20 cellular contexts compared by ENCODE assay signal in genomic region chr12:830111-830867, GRCh38.
"Had no signal": no experiment of that assay in that cellular context is flagged by ENCODE, and none has a peak within 500 bp of the region (broad histone marks: within the 10 kb centered on the region; RNA-seq: fewer than 3 reads in every experiment).

No MANE protein-coding gene starts in this region.

- ATAC-seq: natural killer cell treated with Interleukin-12 subunit alpha and Interleukin-12 subunit beta and Interleukin-15 and Interleukin-18, amount 100 ng/mL, for 72 hours; stimulated activated naive CD8-positive, alpha-beta T cell treated with anti-CD3 and anti-CD28 coated beads, Interleukin-15, Interleukin-2, amounts not matched to agents 100 U/mL and 50 U/mL, for 24 hours; WTC11 had no signal

- H3K27ac ChIP-seq: esophagus muscularis mucosa, hepatocyte, left ventricle myocardium inferior, tibial artery had no signal

- H3K4me3 ChIP-seq: esophagus muscularis mucosa, hepatocyte, left ventricle myocardium inferior, prostate gland, tibial artery had no signal

- DNase-seq: activated CD4-positive, alpha-beta T cell treated with anti-CD3 and anti-CD28 coated beads for 4 hours; activated CD4-positive, alpha-beta T cell treated with anti-CD3 and anti-CD28 coated beads, Interleukin-2, amount 50 U/mL, for 48 hours; activated naive CD8-positive, alpha-beta T cell treated with anti-CD3 and anti-CD28 coated beads, Interleukin-2, amount 10 ng/mL, durations not matched to agents 7 days and 5 days; central memory CD4-positive, alpha-beta T cell; effector memory CD4-positive, alpha-beta T cell; glutamatergic neuron; immature natural killer cell; left ventricle myocardium inferior; stimulated activated CD4-positive, alpha-beta T cell treated with anti-CD3 and anti-CD28 coated beads, Interleukin-12 subunit alpha, Interleukin-12 subunit beta, amount 100 ng/mL, for 4 hours; stimulated activated CD4-positive, alpha-beta T cell treated with anti-CD3 and anti-CD28 coated beads, Interleukin-4, amount 100 ng/mL, for 4 hours; stimulated activated naive CD8-positive, alpha-beta T cell treated with anti-CD3 and anti-CD28 coated beads, Interleukin-15, Interleukin-2, amounts not matched to agents 100 U/mL and 50 U/mL, for 24 hours; substantia nigra; T-helper 1 cell; T-helper 9 cell; tibial artery had no signal

- H3K36me3 ChIP-seq: prostate gland had no signal

- H3K9me3 ChIP-seq: esophagus muscularis mucosa, left ventricle myocardium inferior, prostate gland, tibial artery had no signal

- H3K9me3 Mint-ChIP-seq: activated naive CD8-positive, alpha-beta T cell treated with anti-CD3 and anti-CD28 coated beads, Interleukin-2, amount 10 ng/mL, durations not matched to agents 7 days and 5 days; immature natural killer cell; natural killer cell treated with Interleukin-12 subunit alpha and Interleukin-12 subunit beta and Interleukin-15 and Interleukin-18, amount 100 ng/mL, for 72 hours; WTC11 had no signal

- H3K27me3 ChIP-seq: esophagus muscularis mucosa, hepatocyte, tibial artery had no signal

- H3K27me3 Mint-ChIP-seq: activated naive CD8-positive, alpha-beta T cell treated with anti-CD3 and anti-CD28 coated beads, Interleukin-2, amount 10 ng/mL, durations not matched to agents 7 days and 5 days; natural killer cell treated with Interleukin-12 subunit alpha and Interleukin-12 subunit beta and Interleukin-15 and Interleukin-18, amount 100 ng/mL, for 72 hours had no signal

- H3K4me3 Mint-ChIP-seq: activated naive CD8-positive, alpha-beta T cell treated with anti-CD3 and anti-CD28 coated beads, Interleukin-2, amount 10 ng/mL, durations not matched to agents 7 days and 5 days; immature natural killer cell; natural killer cell treated with Interleukin-12 subunit alpha and Interleukin-12 subunit beta and Interleukin-15 and Interleukin-18, amount 100 ng/mL, for 72 hours; WTC11 had no signal

- H3K4me2 ChIP-seq: hepatocyte had no signal

- H3K27ac Mint-ChIP-seq: activated naive CD8-positive, alpha-beta T cell treated with anti-CD3 and anti-CD28 coated beads, Interleukin-2, amount 10 ng/mL, durations not matched to agents 7 days and 5 days; natural killer cell treated with Interleukin-12 subunit alpha and Interleukin-12 subunit beta and Interleukin-15 and Interleukin-18, amount 100 ng/mL, for 72 hours; WTC11 had no signal

- H3K4me1 Mint-ChIP-seq: WTC11 had no signal

- H2AFZ ChIP-seq: hepatocyte had no signal
